1 cellular context compared by ENCODE assay signal in the genomic region with DNA sequence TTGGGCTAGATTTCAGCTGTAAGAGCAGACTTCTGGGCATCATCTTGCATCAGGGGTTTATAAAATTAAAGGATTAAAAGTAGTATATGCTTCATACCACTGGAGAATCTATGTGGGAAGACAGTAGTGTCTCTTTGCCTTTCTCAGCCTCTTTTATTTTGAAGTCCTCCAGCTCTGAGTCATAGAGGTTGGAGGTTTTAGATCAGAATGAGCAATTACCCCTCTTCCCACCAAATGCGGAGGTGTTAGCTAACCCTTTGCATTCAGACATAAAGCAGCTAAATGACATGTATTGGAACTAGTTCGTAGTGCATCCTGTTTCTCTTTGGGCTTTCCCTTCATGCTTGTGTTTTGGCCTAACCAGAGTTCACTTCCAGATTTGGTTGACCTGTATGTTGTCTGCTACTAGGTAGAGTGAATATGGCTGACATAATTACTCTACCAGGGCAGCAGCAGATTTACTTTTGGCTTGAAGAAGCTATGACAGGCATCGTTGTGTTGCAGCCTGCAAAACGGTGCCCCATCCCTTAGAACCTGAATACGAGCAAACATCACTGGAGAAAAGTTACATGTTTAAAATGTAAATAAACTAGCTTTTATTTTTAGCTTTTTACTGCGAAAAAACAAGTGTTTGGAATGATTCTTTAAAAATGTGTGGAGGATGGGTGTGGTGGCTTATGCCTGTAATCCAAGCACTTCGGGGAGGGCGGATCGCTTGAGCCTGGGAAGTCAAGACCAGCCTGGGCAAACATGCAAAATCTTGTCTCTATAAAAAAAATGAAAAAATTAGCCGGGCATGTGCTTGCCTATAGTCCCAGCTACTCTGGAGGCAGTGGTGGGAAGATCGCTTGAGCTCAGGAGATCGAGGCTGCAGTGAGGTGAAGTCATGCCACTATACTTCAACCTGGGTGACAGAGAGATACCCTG.
TF ChIP-seq lines count a peak whose summit lies in the region.

No MANE protein-coding gene starts in this region.

TF ChIP-seq in GM12878, 131 proteins besides CTCF, POLR2A, EP300 and RAD21 (continued from another document and continues in another):
- TF ChIP-seq, protein P1, sequence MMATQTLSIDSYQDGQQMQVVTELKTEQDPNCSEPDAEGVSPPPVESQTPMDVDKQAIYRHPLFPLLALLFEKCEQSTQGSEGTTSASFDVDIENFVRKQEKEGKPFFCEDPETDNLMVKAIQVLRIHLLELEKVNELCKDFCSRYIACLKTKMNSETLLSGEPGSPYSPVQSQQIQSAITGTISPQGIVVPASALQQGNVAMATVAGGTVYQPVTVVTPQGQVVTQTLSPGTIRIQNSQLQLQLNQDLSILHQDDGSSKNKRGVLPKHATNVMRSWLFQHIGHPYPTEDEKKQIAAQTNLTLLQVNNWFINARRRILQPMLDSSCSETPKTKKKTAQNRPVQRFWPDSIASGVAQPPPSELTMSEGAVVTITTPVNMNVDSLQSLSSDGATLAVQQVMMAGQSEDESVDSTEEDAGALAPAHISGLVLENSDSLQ (IDR thresholded peaks at IDR 0.05), result 0 out of 2 replicates have a peak, but pooled peaks have one; percentile 9
- TF ChIP-seq, protein P2, sequence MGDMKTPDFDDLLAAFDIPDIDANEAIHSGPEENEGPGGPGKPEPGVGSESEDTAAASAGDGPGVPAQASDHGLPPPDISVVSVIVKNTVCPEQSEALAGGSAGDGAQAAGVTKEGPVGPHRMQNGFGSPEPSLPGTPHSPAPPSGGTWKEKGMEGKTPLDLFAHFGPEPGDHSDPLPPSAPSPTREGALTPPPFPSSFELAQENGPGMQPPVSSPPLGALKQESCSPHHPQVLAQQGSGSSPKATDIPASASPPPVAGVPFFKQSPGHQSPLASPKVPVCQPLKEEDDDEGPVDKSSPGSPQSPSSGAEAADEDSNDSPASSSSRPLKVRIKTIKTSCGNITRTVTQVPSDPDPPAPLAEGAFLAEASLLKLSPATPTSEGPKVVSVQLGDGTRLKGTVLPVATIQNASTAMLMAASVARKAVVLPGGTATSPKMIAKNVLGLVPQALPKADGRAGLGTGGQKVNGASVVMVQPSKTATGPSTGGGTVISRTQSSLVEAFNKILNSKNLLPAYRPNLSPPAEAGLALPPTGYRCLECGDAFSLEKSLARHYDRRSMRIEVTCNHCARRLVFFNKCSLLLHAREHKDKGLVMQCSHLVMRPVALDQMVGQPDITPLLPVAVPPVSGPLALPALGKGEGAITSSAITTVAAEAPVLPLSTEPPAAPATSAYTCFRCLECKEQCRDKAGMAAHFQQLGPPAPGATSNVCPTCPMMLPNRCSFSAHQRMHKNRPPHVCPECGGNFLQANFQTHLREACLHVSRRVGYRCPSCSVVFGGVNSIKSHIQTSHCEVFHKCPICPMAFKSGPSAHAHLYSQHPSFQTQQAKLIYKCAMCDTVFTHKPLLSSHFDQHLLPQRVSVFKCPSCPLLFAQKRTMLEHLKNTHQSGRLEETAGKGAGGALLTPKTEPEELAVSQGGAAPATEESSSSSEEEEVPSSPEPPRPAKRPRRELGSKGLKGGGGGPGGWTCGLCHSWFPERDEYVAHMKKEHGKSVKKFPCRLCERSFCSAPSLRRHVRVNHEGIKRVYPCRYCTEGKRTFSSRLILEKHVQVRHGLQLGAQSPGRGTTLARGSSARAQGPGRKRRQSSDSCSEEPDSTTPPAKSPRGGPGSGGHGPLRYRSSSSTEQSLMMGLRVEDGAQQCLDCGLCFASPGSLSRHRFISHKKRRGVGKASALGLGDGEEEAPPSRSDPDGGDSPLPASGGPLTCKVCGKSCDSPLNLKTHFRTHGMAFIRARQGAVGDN (IDR thresholded peaks at IDR 0.05), result no peak
- TF ChIP-seq MTA2 (IDR thresholded peaks at IDR 0.05; ENCODE audit: low read depth) (peak; percentile 80), JUNB (IDR thresholded peaks at IDR 0.05) (peak; percentile 94), ASH2L (IDR thresholded peaks at IDR 0.05; ENCODE audit: borderline replicate concordance, low read depth) (no peak), YY1 (IDR thresholded peaks at IDR 0.05; ENCODE audit: low read depth, low read length) (peak; percentile 42; the same call in 1 of the 2 replicates), SREBF1 (IDR thresholded peaks at IDR 0.05; ENCODE audit: low read length) (no peak), PAX5 (IDR thresholded peaks at IDR 0.05; ENCODE audit: borderline replicate concordance, low read depth, low read length) (no peak), PML (IDR thresholded peaks at IDR 0.05; ENCODE audit: low read length) (peak; percentile 45; the same call in 1 of the 2 replicates), ZBED1 (IDR thresholded peaks at IDR 0.05; ENCODE audit: borderline replicate concordance) (0 out of 2 replicates have a peak, but pooled peaks have one; percentile 16), NRF1 (conservative IDR thresholded peaks at IDR 0.05; ENCODE audit: low read depth, low read length) (no peak), TCF12 (IDR thresholded peaks at IDR 0.05; ENCODE audit: low read depth, low read length) (no peak), CEBPB (IDR thresholded peaks at IDR 0.05; ENCODE audit: borderline replicate concordance in 1 of 2, low read depth in 2 of 2, low read length in 2 of 2) (peak in 1 of 2 experiments; percentile 47; a peak in 1 of 4 replicates), SMAD1 (IDR thresholded peaks at IDR 0.05; ENCODE audit: low read depth, partially characterized antibody) (no peak), ZNF217 (IDR thresholded peaks at IDR 0.05) (no peak), SMAD5 (IDR thresholded peaks at IDR 0.05; ENCODE audit: low read depth) (no peak), CBX5 (IDR thresholded peaks at IDR 0.05; ENCODE audit: low read depth) (0 out of 2 replicates have a peak, but pooled peaks have one; percentile 48), HDAC6 (IDR thresholded peaks at IDR 0.05; ENCODE audit: unreplicated experiment) (no peak), ZNF622 (IDR thresholded peaks at IDR 0.05) (no peak), ZNF207 (IDR thresholded peaks at IDR 0.05; ENCODE audit: borderline replicate concordance) (no peak), NR2C1 (IDR thresholded peaks at IDR 0.05) (0 out of 2 replicates have a peak, but pooled peaks have one; percentile 18), KAT2A (conservative IDR thresholded peaks at IDR 0.05; ENCODE audit: control insufficient read depth, low read depth, low read length) (no peak), CBX3 (IDR thresholded peaks at IDR 0.05; ENCODE audit: borderline replicate concordance, low read depth) (no peak), NFXL1 (IDR thresholded peaks at IDR 0.05; ENCODE audit: borderline replicate concordance) (no peak), IRF4 (IDR thresholded peaks at IDR 0.05; ENCODE audit: low read depth, low read length) (peak; percentile 80; the same call in 1 of the 2 replicates), MXI1 (IDR thresholded peaks at IDR 0.05; ENCODE audit: low read depth, low read length) (no peak), RBBP5 (conservative IDR thresholded peaks at IDR 0.05) (no peak), RB1 (IDR thresholded peaks at IDR 0.05; ENCODE audit: borderline replicate concordance) (no peak), ZSCAN29 (IDR thresholded peaks at IDR 0.05) (no peak), TAF1 (IDR thresholded peaks at IDR 0.05; ENCODE audit: borderline replicate concordance, low read depth, low read length) (no peak), HDAC2 (IDR thresholded peaks at IDR 0.05) (no peak), NR2C2 (IDR thresholded peaks at IDR 0.05; ENCODE audit: borderline replicate concordance, control insufficient read depth, insufficient read length, low read depth) (no peak), SREBF2 (IDR thresholded peaks at IDR 0.05; ENCODE audit: low read length) (no peak), CHD2 (IDR thresholded peaks at IDR 0.05; ENCODE audit: borderline replicate concordance, low read depth, low read length) (no peak)
- TF ChIP-seq, protein P3, sequence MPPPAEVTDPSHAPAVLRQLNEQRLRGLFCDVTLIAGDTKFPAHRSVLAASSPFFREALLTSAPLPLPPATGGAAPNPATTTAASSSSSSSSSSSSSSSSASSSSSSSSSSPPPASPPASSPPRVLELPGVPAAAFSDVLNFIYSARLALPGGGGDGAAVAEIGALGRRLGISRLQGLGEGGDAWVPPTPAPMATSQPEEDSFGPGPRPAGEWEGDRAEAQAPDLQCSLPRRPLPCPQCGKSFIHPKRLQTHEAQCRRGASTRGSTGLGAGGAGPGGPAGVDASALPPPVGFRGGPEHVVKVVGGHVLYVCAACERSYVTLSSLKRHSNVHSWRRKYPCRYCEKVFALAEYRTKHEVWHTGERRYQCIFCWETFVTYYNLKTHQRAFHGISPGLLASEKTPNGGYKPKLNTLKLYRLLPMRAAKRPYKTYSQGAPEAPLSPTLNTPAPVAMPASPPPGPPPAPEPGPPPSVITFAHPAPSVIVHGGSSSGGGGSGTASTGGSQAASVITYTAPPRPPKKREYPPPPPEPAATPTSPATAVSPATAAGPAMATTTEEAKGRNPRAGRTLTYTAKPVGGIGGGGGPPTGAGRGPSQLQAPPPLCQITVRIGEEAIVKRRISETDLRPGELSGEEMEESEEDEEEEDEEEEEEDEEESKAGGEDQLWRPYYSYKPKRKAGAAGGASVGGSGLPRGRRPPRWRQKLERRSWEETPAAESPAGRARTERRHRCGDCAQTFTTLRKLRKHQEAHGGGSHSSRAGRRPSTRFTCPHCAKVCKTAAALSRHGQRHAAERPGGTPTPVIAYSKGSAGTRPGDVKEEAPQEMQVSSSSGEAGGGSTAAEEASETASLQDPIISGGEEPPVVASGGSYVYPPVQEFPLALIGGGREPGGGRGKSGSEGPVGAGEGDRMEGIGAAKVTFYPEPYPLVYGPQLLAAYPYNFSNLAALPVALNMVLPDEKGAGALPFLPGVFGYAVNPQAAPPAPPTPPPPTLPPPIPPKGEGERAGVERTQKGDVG (CRISPR knock-in tag; IDR thresholded peaks at IDR 0.05), result no peak
- TF ChIP-seq, protein P4, sequence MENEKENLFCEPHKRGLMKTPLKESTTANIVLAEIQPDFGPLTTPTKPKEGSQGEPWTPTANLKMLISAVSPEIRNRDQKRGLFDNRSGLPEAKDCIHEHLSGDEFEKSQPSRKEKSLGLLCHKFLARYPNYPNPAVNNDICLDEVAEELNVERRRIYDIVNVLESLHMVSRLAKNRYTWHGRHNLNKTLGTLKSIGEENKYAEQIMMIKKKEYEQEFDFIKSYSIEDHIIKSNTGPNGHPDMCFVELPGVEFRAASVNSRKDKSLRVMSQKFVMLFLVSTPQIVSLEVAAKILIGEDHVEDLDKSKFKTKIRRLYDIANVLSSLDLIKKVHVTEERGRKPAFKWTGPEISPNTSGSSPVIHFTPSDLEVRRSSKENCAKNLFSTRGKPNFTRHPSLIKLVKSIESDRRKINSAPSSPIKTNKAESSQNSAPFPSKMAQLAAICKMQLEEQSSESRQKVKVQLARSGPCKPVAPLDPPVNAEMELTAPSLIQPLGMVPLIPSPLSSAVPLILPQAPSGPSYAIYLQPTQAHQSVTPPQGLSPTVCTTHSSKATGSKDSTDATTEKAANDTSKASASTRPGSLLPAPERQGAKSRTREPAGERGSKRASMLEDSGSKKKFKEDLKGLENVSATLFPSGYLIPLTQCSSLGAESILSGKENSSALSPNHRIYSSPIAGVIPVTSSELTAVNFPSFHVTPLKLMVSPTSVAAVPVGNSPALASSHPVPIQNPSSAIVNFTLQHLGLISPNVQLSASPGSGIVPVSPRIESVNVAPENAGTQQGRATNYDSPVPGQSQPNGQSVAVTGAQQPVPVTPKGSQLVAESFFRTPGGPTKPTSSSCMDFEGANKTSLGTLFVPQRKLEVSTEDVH (IDR thresholded peaks at IDR 0.05; ENCODE audit: low read depth, partially characterized antibody), result no peak
- TF ChIP-seq, protein P5, sequence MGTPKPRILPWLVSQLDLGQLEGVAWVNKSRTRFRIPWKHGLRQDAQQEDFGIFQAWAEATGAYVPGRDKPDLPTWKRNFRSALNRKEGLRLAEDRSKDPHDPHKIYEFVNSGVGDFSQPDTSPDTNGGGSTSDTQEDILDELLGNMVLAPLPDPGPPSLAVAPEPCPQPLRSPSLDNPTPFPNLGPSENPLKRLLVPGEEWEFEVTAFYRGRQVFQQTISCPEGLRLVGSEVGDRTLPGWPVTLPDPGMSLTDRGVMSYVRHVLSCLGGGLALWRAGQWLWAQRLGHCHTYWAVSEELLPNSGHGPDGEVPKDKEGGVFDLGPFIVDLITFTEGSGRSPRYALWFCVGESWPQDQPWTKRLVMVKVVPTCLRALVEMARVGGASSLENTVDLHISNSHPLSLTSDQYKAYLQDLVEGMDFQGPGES (IDR thresholded peaks at IDR 0.05), result no peak
- TF ChIP-seq, protein P6, sequence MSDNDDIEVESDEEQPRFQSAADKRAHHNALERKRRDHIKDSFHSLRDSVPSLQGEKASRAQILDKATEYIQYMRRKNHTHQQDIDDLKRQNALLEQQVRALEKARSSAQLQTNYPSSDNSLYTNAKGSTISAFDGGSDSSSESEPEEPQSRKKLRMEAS (IDR thresholded peaks at IDR 0.05; ENCODE audit: low read depth, low read length), result no peak
- TF ChIP-seq, protein P7, sequence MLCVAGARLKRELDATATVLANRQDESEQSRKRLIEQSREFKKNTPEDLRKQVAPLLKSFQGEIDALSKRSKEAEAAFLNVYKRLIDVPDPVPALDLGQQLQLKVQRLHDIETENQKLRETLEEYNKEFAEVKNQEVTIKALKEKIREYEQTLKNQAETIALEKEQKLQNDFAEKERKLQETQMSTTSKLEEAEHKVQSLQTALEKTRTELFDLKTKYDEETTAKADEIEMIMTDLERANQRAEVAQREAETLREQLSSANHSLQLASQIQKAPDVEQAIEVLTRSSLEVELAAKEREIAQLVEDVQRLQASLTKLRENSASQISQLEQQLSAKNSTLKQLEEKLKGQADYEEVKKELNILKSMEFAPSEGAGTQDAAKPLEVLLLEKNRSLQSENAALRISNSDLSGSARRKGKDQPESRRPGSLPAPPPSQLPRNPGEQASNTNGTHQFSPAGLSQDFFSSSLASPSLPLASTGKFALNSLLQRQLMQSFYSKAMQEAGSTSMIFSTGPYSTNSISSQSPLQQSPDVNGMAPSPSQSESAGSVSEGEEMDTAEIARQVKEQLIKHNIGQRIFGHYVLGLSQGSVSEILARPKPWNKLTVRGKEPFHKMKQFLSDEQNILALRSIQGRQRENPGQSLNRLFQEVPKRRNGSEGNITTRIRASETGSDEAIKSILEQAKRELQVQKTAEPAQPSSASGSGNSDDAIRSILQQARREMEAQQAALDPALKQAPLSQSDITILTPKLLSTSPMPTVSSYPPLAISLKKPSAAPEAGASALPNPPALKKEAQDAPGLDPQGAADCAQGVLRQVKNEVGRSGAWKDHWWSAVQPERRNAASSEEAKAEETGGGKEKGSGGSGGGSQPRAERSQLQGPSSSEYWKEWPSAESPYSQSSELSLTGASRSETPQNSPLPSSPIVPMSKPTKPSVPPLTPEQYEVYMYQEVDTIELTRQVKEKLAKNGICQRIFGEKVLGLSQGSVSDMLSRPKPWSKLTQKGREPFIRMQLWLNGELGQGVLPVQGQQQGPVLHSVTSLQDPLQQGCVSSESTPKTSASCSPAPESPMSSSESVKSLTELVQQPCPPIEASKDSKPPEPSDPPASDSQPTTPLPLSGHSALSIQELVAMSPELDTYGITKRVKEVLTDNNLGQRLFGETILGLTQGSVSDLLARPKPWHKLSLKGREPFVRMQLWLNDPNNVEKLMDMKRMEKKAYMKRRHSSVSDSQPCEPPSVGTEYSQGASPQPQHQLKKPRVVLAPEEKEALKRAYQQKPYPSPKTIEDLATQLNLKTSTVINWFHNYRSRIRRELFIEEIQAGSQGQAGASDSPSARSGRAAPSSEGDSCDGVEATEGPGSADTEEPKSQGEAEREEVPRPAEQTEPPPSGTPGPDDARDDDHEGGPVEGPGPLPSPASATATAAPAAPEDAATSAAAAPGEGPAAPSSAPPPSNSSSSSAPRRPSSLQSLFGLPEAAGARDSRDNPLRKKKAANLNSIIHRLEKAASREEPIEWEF (IDR thresholded peaks at IDR 0.05; ENCODE audit: insufficient replicate concordance, low read depth, low read length), result no peak
